In the genomic region with DNA sequence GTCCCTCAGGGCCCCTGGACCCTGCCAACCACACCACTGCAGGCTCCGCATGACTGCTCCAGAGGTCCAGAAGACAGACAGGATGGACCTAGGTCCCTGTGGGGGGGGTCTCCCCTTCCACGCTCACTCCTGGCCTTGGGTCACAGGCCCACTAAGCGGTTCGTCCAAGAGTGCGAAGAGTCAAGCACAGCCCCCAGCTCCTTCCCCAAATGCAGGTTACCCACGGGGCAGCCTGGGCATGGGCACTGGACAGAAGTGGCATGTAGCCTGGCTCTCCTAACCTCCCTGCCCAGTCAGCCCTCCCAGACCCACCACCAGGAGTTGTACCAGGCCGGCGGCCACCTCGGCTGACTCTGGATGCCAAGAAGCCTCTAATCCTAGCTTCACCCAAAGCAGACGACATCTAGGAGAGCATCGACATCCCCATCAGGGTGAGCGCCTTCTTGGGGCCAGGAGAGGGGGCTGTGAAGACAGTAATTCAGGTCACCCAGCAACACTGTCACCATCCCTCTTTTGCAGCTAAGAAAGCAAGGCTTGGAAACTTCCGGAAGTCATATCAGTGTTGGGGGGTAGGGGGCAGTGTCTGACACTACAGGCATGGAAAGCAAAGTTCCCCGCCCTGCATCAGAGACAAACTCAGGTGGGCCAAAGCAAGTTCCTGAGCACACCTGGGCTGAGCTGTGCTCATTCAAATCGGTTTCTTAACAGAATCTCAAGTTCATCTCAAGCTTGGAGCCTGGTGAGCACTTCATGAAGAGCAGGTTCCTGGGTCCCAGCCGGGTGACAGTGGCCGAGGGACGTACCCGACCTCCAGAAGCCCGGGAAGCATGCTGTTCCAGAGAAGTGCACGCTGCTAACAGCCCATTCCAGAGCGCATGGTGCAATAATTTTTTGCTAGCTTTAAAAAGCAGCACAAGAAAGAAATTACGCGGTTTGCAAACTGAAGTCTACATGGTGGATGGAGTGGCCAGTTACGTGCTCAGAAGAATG, we compare ENCODE assay signal across 8 cellular contexts.
DNase-seq lines count a peak whose midpoint lies in the region; ATAC-seq and TF ChIP-seq lines count a peak whose summit lies in the region.
"Had no signal": no experiment of that assay in that cellular context is flagged by ENCODE, and none has a peak within 500 bp of the region (broad histone marks: within the 10 kb centered on the region; RNA-seq: fewer than 3 reads in every experiment).

No MANE protein-coding gene starts in this region.

- H3K27ac ChIP-seq in WERI-Rb-1: no peak overlapping the region
- no peak overlapping the region for H3K27ac ChIP-seq in trophoblast cell (ENCODE audit: low read depth, low read length)

- no peak overlapping the region for H3K23ac ChIP-seq in trophoblast cell (ENCODE audit: low read length)

- H3K4ac ChIP-seq in trophoblast cell (ENCODE audit: low read depth, low read length): no peak overlapping the region

- no peaks in the 10 kb centered on the region for H3K79me1 ChIP-seq in trophoblast cell (ENCODE audit: low read length)

- H4K91ac ChIP-seq in trophoblast cell (ENCODE audit: low read depth, low read length): no peak overlapping the region

- ATAC-seq in GM21526 (IDR thresholded peaks at IDR 0.05; ENCODE audit: low FRiP score, unreplicated experiment): no peak
- ATAC-seq in HG02678 (IDR thresholded peaks at IDR 0.05; ENCODE audit: unreplicated experiment): no peak

- TF ChIP-seq CTCF in WERI-Rb-1 (IDR thresholded peaks at IDR 0.05; ENCODE audit: low read depth, low read length): peak; percentile 39; the same call in 1 of the 2 replicates
- TF ChIP-seq CTCF in endothelial cell (IDR thresholded peaks at IDR 0.05; ENCODE audit: unreplicated experiment): peak; percentile 65

- no peaks in the 10 kb centered on the region for H3K9me3 Mint-ChIP-seq in endothelial cell (ENCODE audit: unreplicated experiment)

- H2BK5ac ChIP-seq in trophoblast cell (ENCODE audit: low read depth, low read length, poor library complexity): no peak overlapping the region

- H3K36me3 ChIP-seq in WERI-Rb-1 (no peaks in the 10 kb centered on the region), trophoblast cell (ENCODE audit: control insufficient read depth in 1 of 2, insufficient read depth in 2 of 2, low read length in 2 of 2) (no peaks in the 10 kb centered on the region)

- peaks cover 2% of the 10 kb centered on the region for H3K79me2 ChIP-seq in trophoblast cell (ENCODE audit: control insufficient read depth, insufficient read depth, low read length, poor library complexity)

- no peak overlapping the region for H4K8ac ChIP-seq in trophoblast cell (ENCODE audit: low read depth, low read length)

- no peak overlapping the region for H3K14ac ChIP-seq in trophoblast cell (ENCODE audit: low read length)

- H3K4me2 ChIP-seq in trophoblast cell (ENCODE audit: low read length): no peak overlapping the region

- H3K4me1 Mint-ChIP-seq in endothelial cell (ENCODE audit: unreplicated experiment): no peaks in the 10 kb centered on the region

- no peak overlapping the region for H3K9ac ChIP-seq in trophoblast cell (ENCODE audit: low read length)

- no peak overlapping the region for H3K18ac ChIP-seq in trophoblast cell (ENCODE audit: low read length)

- H3K27ac Mint-ChIP-seq in endothelial cell (ENCODE audit: unreplicated experiment): no peak overlapping the region

- H3K4me3 Mint-ChIP-seq in endothelial cell (ENCODE audit: unreplicated experiment): no peak overlapping the region

- H2AFZ ChIP-seq in trophoblast cell (ENCODE audit: insufficient read depth, low read length, poor library complexity): no peak overlapping the region

- H3K4me3 ChIP-seq in WERI-Rb-1 (ENCODE audit: low read depth, low read length) (no peak overlapping the region), trophoblast cell (ENCODE audit: low read depth, low read length) (no peak overlapping the region)

- H3K27me3 ChIP-seq in WERI-Rb-1 (ENCODE audit: insufficient read depth, low read depth, severe bottlenecking): no peaks in the 10 kb centered on the region
- no peaks in the 10 kb centered on the region for H3K27me3 ChIP-seq in trophoblast cell (ENCODE audit: insufficient read depth, low read length)

- H3K4me1 ChIP-seq in trophoblast cell (ENCODE audit: control insufficient read depth in 1 of 2, insufficient read depth in 2 of 2, low read length in 2 of 2): peaks cover 13 to 16% of the 10 kb centered on the region in 2 experiments

- no peak overlapping the region for H4K12ac ChIP-seq in trophoblast cell (ENCODE audit: low read depth, low read length)

- peak; percentile 46 for DNase-seq in HT-29 (ENCODE audit: low spot score)
- no peak for DNase-seq in WERI-Rb-1
- DNase-seq in endothelial cell (ENCODE audit: low spot score): peak; percentile 20
- DNase-seq in stimulated activated CD8-positive, alpha-beta memory T cell treated with anti-CD3 and anti-CD28 coated beads, Interleukin-7, amount 100 ng/mL, for 4 hours (ENCODE audit: low read depth in 2 of 2): peak; percentile 51 to 57
- no peak for DNase-seq in trophoblast cell
- DNase-seq: NCI-H2081 treated with DMSO at 0.1 percent for 48 hours had no signal

- no peaks in the 10 kb centered on the region for H3K36me3 Mint-ChIP-seq in endothelial cell (ENCODE audit: low read depth, unreplicated experiment)

- no CpG with 5 or more reads among the region's 25 CpGs for WGBS in trophoblast cell (ENCODE audit: extremely low coverage, insufficient coverage, insufficient read length)

- H3K9me3 ChIP-seq in WERI-Rb-1 (ENCODE audit: severe bottlenecking) (no peaks in the 10 kb centered on the region), trophoblast cell (ENCODE audit: insufficient read depth, low read depth, low read length) (peaks cover 2% of the 10 kb centered on the region)

- H2BK12ac ChIP-seq in trophoblast cell (ENCODE audit: low read length): no peak overlapping the region

- H2AK5ac ChIP-seq in trophoblast cell (ENCODE audit: low read length): no peak overlapping the region

- no peak overlapping the region for H2BK120ac ChIP-seq in trophoblast cell (ENCODE audit: insufficient read depth, low read length, poor library complexity)

- peaks cover 5% of the 10 kb centered on the region for H3K27me3 Mint-ChIP-seq in endothelial cell (ENCODE audit: unreplicated experiment)

Comparison
In these comparisons a context has a peak if more than half of its experiments do, and no peak if none do; other contexts are left out.
1. DNase-seq: peak in HT-29 (single experiment), endothelial cell (single experiment) and stimulated activated CD8-positive, alpha-beta memory T cell treated with anti-CD3 and anti-CD28 coated beads, Interleukin-7, amount 100 ng/mL, for 4 hours (2 of 2); none in WERI-Rb-1 (single experiment) and trophoblast cell (0 of 2).